1 cellular context compared by ENCODE assay signal in genomic region chr11:208917-209260, GRCh38.
TF ChIP-seq lines count a peak whose summit lies in the region.

No MANE protein-coding gene starts in this region.

TF ChIP-seq in SK-N-SH, 30 proteins besides CTCF, POLR2A, EP300 and RAD21 (continued from another document):
- TF ChIP-seq ZBTB33 (IDR thresholded peaks at IDR 0.05; ENCODE audit: borderline replicate concordance, low read depth), result no peak
